ENCODE assay signal across 8 cellular contexts in genomic region chr13:40665754-40666057, GRCh38. TPM values are rescaled to one million over a fixed set of nuclear protein-coding genes. Genes with fewer than 3 reads are reported as not detected.
DNase-seq lines count a peak whose midpoint lies in the region; TF ChIP-seq lines count a peak whose summit lies in the region.

No MANE protein-coding gene starts in this region.

- no peaks in the 10 kb centered on the region for H3K36me3 ChIP-seq in HUES64 (ENCODE audit: insufficient read depth, low read length)
- no peaks in the 10 kb centered on the region for H3K36me3 ChIP-seq in right atrium auricular region

- DNase-seq in NCI-H1417 (lab: John Stamatoyannopoulos, UW): peak; percentile 32 to 70 (median 67)
- no peak for DNase-seq in NCI-H1417 treated with DMSO at 0.1 percent for 48 hours (lab: John Stamatoyannopoulos, UW)
- DNase-seq in activated effector memory CD4-positive, alpha-beta T cell treated with Interleukin-2 at 50 U/mL for 16 hours: peak; percentile 39
- no peak for DNase-seq in right atrium auricular region (ENCODE audit: low spot score)
- peak in 2 of 3 donors; percentile 21 to 34 for DNase-seq in stimulated activated CD4-positive, alpha-beta T cell treated with anti-CD3 and anti-CD28 coated beads, TNF-alpha, amount 100 ng/mL, for 1 hour (ENCODE audit: low read depth in 3 of 3, low spot score in 1 of 3)
- no peak for DNase-seq in glomerular visceral epithelial cell (ENCODE audit: extremely low spot score)
- no peak for DNase-seq in NCI-H510A treated with DMSO at 0.1 percent for 48 hours (lab: John Stamatoyannopoulos, UW)

- under 1% methylated on average over 46 of the region's 46 CpGs for WGBS in HUES64

- H3K4me3 ChIP-seq in HUES64 (ENCODE audit: low read length): peak overlapping the region; percentile 91
- H3K4me3 ChIP-seq in right atrium auricular region: peak overlapping the region; percentile 67 to 74

- H3K9ac ChIP-seq in HUES64 (ENCODE audit: low read depth, low read length): peak overlapping the region; percentile 74

- no peak overlapping the region; the same call in 1 of the 2 replicates for H3K27ac ChIP-seq in HUES64 (ENCODE audit: low read depth, low read length)
- H3K27ac ChIP-seq in right atrium auricular region: peak overlapping the region; percentile 91 to 96

- TF ChIP-seq CTCF in right atrium auricular region (IDR thresholded peaks at IDR 0.05): no peak

- H3K9me3 ChIP-seq in HUES64 (ENCODE audit: insufficient read depth, low read depth, low read length): no peaks in the 10 kb centered on the region
- no peaks in the 10 kb centered on the region for H3K9me3 ChIP-seq in right atrium auricular region

- peaks cover 14% of the 10 kb centered on the region; the same call in 1 of the 2 replicates for H3K27me3 ChIP-seq in HUES64 (ENCODE audit: insufficient read depth, low read length)
- no peaks in the 10 kb centered on the region for H3K27me3 ChIP-seq in right atrium auricular region

- H3K4me1 ChIP-seq in HUES64 (ENCODE audit: insufficient read depth, low read length): peaks cover 35% of the 10 kb centered on the region
- H3K4me1 ChIP-seq in right atrium auricular region: peaks cover 0 to 42% of the 10 kb centered on the region in 2 donors

RNA-seq across cellular contexts. Expression of gene FOXO1, which starts 0.7 kb away (rescaled TPM):
- 21.4 TPM for polyA plus RNA-seq in HUES64 (2013, experiment 1 of 2)
- 20.2 TPM for polyA plus RNA-seq in HUES64 (2013, experiment 2 of 2)
- total RNA-seq in right atrium auricular region: 10 to 100 TPM; 17.3 to 32.7 TPM

Comparison
In these comparisons a context has a peak if more than half of its experiments do, and no peak if none do; other contexts are left out.
1. DNase-seq: peak in NCI-H1417 (3 of 3), activated effector memory CD4-positive, alpha-beta T cell treated with Interleukin-2 at 50 U/mL for 16 hours (single experiment) and stimulated activated CD4-positive, alpha-beta T cell treated with anti-CD3 and anti-CD28 coated beads, TNF-alpha, amount 100 ng/mL, for 1 hour (2 of 3); none in NCI-H1417 treated with DMSO at 0.1 percent for 48 hours (single experiment), right atrium auricular region (single experiment), glomerular visceral epithelial cell (single experiment) and NCI-H510A treated with DMSO at 0.1 percent for 48 hours (single experiment).